In the genomic region with DNA sequence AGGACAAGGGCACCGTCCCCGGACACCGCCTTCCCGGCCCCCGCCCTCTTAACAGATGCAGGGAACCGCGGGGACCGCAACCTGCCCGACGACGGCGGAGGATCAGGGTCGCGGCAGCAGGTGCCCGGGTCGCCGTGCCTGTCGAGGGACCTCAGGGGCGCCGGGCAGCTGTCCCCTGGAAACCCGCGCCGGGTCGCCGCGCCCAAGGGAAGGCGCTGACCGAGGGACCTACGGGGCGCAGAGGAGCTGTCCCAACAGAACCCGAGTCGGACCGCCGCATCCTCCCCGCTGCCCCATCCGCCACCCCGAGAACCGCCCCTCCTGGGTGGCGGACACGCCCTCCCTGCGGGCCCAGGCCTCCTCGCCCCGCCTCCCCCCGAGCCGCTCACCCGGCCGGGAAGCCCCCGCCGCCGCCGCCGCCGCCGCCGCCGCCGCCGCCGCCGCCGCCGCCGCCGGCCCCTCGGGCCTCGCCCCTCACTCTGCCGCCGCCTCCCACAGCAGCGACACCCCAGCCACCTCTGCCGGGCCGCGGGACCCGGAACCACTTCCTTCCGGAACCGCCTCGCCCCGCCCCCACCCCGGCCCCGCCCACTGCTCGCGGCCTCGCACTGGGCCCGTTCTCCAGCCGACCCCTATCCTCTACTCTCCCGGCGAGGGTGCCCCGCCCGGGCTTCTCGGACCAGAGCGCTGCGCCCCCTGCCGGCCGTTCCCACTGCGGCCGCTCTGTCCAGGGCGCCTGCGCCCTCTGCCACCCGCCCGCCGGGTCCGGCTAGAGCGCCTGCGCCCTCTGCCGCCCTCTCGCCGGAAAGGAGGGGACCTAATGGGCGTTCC, we compare ENCODE assay signal across 8 cellular contexts. TPM values are rescaled to one million over a fixed set of nuclear protein-coding genes. Genes with fewer than 3 reads are reported as not detected.
A peak's percentile ranks its signal among the peaks of the same experiment; 100 is the strongest.
DNase-seq lines count a peak whose midpoint lies in the region; ATAC-seq and TF ChIP-seq lines count a peak whose summit lies in the region.

A gene (minus strand): TSS at position 543 of the 831 bp plus-strand sequence. CDS start 20,797 bp downstream, outside the sequence.

- intact Hi-C loops in left colon (cut with DNase I, micrococcal nuclease): no loop called here

- H3K27ac Mint-ChIP-seq in chondrocyte (ENCODE audit: unreplicated experiment): peak within 1 kb of the TSS; percentile 65

- H3K4me1 Mint-ChIP-seq in chondrocyte (ENCODE audit: low read depth): peaks cover 14% of the 10 kb centered on the region

- H3K9me3 Mint-ChIP-seq in chondrocyte (ENCODE audit: low read depth): peaks cover 13% of the 10 kb centered on the region

- ATAC-seq in GM19025 (IDR thresholded peaks at IDR 0.05; ENCODE audit: low read depth, unreplicated experiment): peak; percentile 83
- ATAC-seq in HG03280 (IDR thresholded peaks at IDR 0.05; ENCODE audit: unreplicated experiment): peak; percentile 94
- peak; percentile 92 for ATAC-seq in left colon

- peak; percentile 56 to 71 for DNase-seq in AML-193 (lab: John Stamatoyannopoulos, UW)
- peak; percentile 84 for DNase-seq in NCI-H345 treated with DMSO at 0.1 percent for 48 hours (lab: John Stamatoyannopoulos, UW; ENCODE audit: unreplicated experiment)
- peak; percentile 77 for DNase-seq in activated CD4-positive, alpha-beta T cell treated with anti-CD3 and anti-CD28 coated beads for 1 hour
- no peak for DNase-seq in chondrocyte (ENCODE audit: low spot score)
- peak; percentile 82 to 89 for DNase-seq in left colon
- peak; percentile 78 to 83 for DNase-seq in stimulated activated CD4-positive, alpha-beta T cell treated with anti-CD3 and anti-CD28 coated beads, Interleukin-1b, Interleukin-23, amount 100 ng/mL, for 4 hours (ENCODE audit: low read depth in 2 of 2)

- peaks cover 3% of the 10 kb centered on the region for H3K36me3 Mint-ChIP-seq in chondrocyte (ENCODE audit: low read depth)

- peak; percentile 82 for TF ChIP-seq CTCF in chondrocyte (IDR thresholded peaks at IDR 0.05)

- no peaks in the 10 kb centered on the region for H3K27me3 Mint-ChIP-seq in chondrocyte (ENCODE audit: low read depth)

- peak within 1 kb of the TSS; percentile 75 for H3K4me3 Mint-ChIP-seq in chondrocyte (ENCODE audit: unreplicated experiment)

RNA-seq across cellular contexts. Expression of the gene that starts here (rescaled TPM):
- total RNA-seq in chondrocyte (8.3 to 9.4 TPM (median 8.9 TPM) in 3 replicates), left colon (10 to 100 TPM; 18.8 to 20.3 TPM)
